Comparison of ENCODE assay signal across 19 cellular contexts in the genomic region with DNA sequence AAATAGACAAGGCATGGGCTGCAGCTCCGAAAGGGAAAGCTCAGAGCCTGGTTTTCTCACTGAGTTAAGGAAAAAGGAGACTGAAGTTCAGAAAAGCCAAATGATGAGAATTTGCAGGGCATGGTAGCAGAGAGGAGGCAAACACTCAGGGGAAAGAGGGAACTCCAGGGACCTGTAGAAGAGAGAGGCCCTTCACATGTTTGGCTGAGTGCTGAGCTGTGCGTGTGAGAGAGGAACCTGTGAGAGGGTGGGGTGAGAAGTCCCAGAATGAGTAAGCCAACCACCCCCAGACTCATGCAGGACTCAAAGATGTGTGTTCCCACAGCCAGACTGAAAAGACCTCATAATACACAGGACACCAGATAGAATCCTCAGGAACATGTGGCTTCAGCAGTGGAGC. TPM values are rescaled to one million over a fixed set of nuclear protein-coding genes. Genes with fewer than 3 reads are reported as not detected.
DNase-seq lines count a peak whose midpoint lies in the region; ATAC-seq lines count a peak whose summit lies in the region.
"Had no signal": no experiment of that assay in that cellular context is flagged by ENCODE, and none has a peak within 500 bp of the region (broad histone marks: within the 10 kb centered on the region; RNA-seq: fewer than 3 reads in every experiment).

No MANE protein-coding gene starts in this region.

- peak overlapping the region; percentile 34 for H2BK120ac ChIP-seq in mesenchymal stem cell (ENCODE audit: low read depth, low read length)

- H2BK5ac ChIP-seq in mesenchymal stem cell (ENCODE audit: low read depth, low read length, poor library complexity, severe bottlenecking), result no peak overlapping the region

- H3K4me2 ChIP-seq in mesenchymal stem cell (ENCODE audit: low read length, poor library complexity, severe bottlenecking), result no peak overlapping the region

- H3K4me3 ChIP-seq in mesenchymal stem cell (ENCODE audit: insufficient read depth in 1 of 2, low read depth in 1 of 2, low read length in 2 of 2), result no peak overlapping the region
- H3K4me3 ChIP-seq: mucosa of descending colon had no signal

- no peak overlapping the region for H3K27ac Mint-ChIP-seq in activated T-cell treated with anti-CD3 and anti-CD28 coated beads, Interleukin-2, amount 50 U/mL, for 72 hours
- H3K27ac Mint-ChIP-seq in activated CD8-positive, alpha-beta memory T cell treated with anti-CD3 and anti-CD28 coated beads, Interleukin-2, amount 10 ng/mL, durations not matched to agents 7 days and 5 days, result no peak overlapping the region
- H3K27ac Mint-ChIP-seq: stimulated activated memory B cell treated with anti-CD40 and anti-IgM and Interleukin-4, amounts not matched to agents 10 μg/mL and 1 μg/mL and 100 μg/mL, for 72 hours; type B pancreatic cell had no signal

- H2BK15ac ChIP-seq in mesenchymal stem cell (ENCODE audit: low read depth, poor library complexity, severe bottlenecking), result no peak overlapping the region

- no peak overlapping the region for H3K18ac ChIP-seq in mesenchymal stem cell (ENCODE audit: low read depth in 1 of 2, low read length in 2 of 2)

- CTCF ChIA-PET in activated CD8-positive, alpha-beta memory T cell treated with anti-CD3 and anti-CD28 coated beads, Interleukin-2, amount 10 ng/mL, durations not matched to agents 7 days and 5 days (lab: Charles Lee), result no interaction called here

- no peak overlapping the region for H3K14ac ChIP-seq in mesenchymal stem cell (ENCODE audit: low read length in 2 of 2)

- no peak overlapping the region for H4K8ac ChIP-seq in mesenchymal stem cell (ENCODE audit: low read length)

- H3K4me1 ChIP-seq in mesenchymal stem cell (ENCODE audit: control insufficient read depth, insufficient read depth, low read depth, low read length), result peaks cover 15% of the 10 kb centered on the region

- 100% methylated on average over 2 of the region's 2 CpGs for WGBS in mesenchymal stem cell

- H3K9ac ChIP-seq in mesenchymal stem cell (ENCODE audit: low read length), result no peak overlapping the region

- DNase-seq in activated T-cell treated with anti-CD3 and anti-CD28 coated beads, Interleukin-2, amount 50 U/mL, for 72 hours, result peak; percentile 29 to 38
- DNase-seq in activated T-cell treated with anti-CD3 and anti-CD28 coated beads, Interleukin-2, amount 50 U/mL, for 1 hour, result no peak
- DNase-seq in mesenchymal stem cell, result no peak
- DNase-seq in activated CD8-positive, alpha-beta memory T cell treated with anti-CD3 and anti-CD28 coated beads, Interleukin-2, amount 10 ng/mL, durations not matched to agents 7 days and 5 days, result no peak
- no peak for DNase-seq in epidermal melanocyte (ENCODE audit: insufficient read length, low spot score)
- DNase-seq in AG20443 (ENCODE audit: low spot score), result no peak
- DNase-seq: ACHN; activated CD8-positive, alpha-beta memory T cell treated with anti-CD3 and anti-CD28 coated beads, Interleukin-2, amount 50 U/mL, for 4 hours; amniotic stem cell; GOT3; left colon; mucosa of descending colon; NCI-H2107; right cardiac atrium had no signal

- no peak overlapping the region for H3K4ac ChIP-seq in mesenchymal stem cell (ENCODE audit: low read depth in 1 of 2, low read length in 2 of 2)

- peak; percentile 20 to 21 for ATAC-seq in activated T-cell treated with anti-CD3 and anti-CD28 coated beads, Interleukin-2, amount 50 U/mL, for 72 hours (replicated peaks in 1 of 2)
- ATAC-seq in GM18858 (IDR thresholded peaks at IDR 0.05; ENCODE audit: unreplicated experiment) (peak; percentile 39), HG03064 (IDR thresholded peaks at IDR 0.05; ENCODE audit: low read depth, unreplicated experiment) (peak; percentile 48)
- ATAC-seq in activated CD8-positive, alpha-beta memory T cell treated with anti-CD3 and anti-CD28 coated beads, Interleukin-2, amount 10 ng/mL, durations not matched to agents 7 days and 5 days, result no peak
- ATAC-seq: left colon; mucosa of descending colon; right cardiac atrium; stimulated activated memory B cell treated with anti-CD40 and anti-IgM and Interleukin-4, amounts not matched to agents 10 μg/mL and 1 μg/mL and 100 μg/mL, for 72 hours had no signal

- no peak overlapping the region for H3K23ac ChIP-seq in mesenchymal stem cell (ENCODE audit: low read length in 2 of 2)

- peaks cover 1 to 2% of the 10 kb centered on the region in 2 donors for H3K9me3 Mint-ChIP-seq in activated T-cell treated with anti-CD3 and anti-CD28 coated beads, Interleukin-2, amount 50 U/mL, for 72 hours
- H3K9me3 Mint-ChIP-seq in activated CD8-positive, alpha-beta memory T cell treated with anti-CD3 and anti-CD28 coated beads, Interleukin-2, amount 10 ng/mL, durations not matched to agents 7 days and 5 days (ENCODE audit: low read depth), result peaks cover 7% of the 10 kb centered on the region
- H3K9me3 Mint-ChIP-seq: stimulated activated memory B cell treated with anti-CD40 and anti-IgM and Interleukin-4, amounts not matched to agents 10 μg/mL and 1 μg/mL and 100 μg/mL, for 72 hours; type B pancreatic cell had no signal

- peaks cover 10% of the 10 kb centered on the region for H3K79me1 ChIP-seq in mesenchymal stem cell (replicated peaks; ENCODE audit: low read length, poor library complexity, severe bottlenecking)

- H2BK12ac ChIP-seq in mesenchymal stem cell (ENCODE audit: low read length in 2 of 2), result no peak overlapping the region

- H2AFZ ChIP-seq in mesenchymal stem cell (ENCODE audit: low read depth, low read length), result no peak overlapping the region

- H3K4me3 Mint-ChIP-seq in activated T-cell treated with anti-CD3 and anti-CD28 coated beads, Interleukin-2, amount 50 U/mL, for 72 hours, result peak overlapping the region in 1 of 2 donors; percentile 7
- no peak overlapping the region for H3K4me3 Mint-ChIP-seq in activated CD8-positive, alpha-beta memory T cell treated with anti-CD3 and anti-CD28 coated beads, Interleukin-2, amount 10 ng/mL, durations not matched to agents 7 days and 5 days
- H3K4me3 Mint-ChIP-seq: stimulated activated memory B cell treated with anti-CD40 and anti-IgM and Interleukin-4, amounts not matched to agents 10 μg/mL and 1 μg/mL and 100 μg/mL, for 72 hours; type B pancreatic cell had no signal

- H3K27me3 Mint-ChIP-seq in activated T-cell treated with anti-CD3 and anti-CD28 coated beads, Interleukin-2, amount 50 U/mL, for 72 hours (ENCODE audit: low read depth), result peaks cover 7% of the 10 kb centered on the region
- no peaks in the 10 kb centered on the region for H3K27me3 Mint-ChIP-seq in activated CD8-positive, alpha-beta memory T cell treated with anti-CD3 and anti-CD28 coated beads, Interleukin-2, amount 10 ng/mL, durations not matched to agents 7 days and 5 days
- H3K27me3 Mint-ChIP-seq: stimulated activated memory B cell treated with anti-CD40 and anti-IgM and Interleukin-4, amounts not matched to agents 10 μg/mL and 1 μg/mL and 100 μg/mL, for 72 hours had no signal

- peaks cover 0 to 4% of the 10 kb centered on the region in 2 donors for H3K36me3 Mint-ChIP-seq in activated T-cell treated with anti-CD3 and anti-CD28 coated beads, Interleukin-2, amount 50 U/mL, for 72 hours (ENCODE audit: insufficient read depth in 2 of 2)
- peaks cover 8% of the 10 kb centered on the region for H3K36me3 Mint-ChIP-seq in activated CD8-positive, alpha-beta memory T cell treated with anti-CD3 and anti-CD28 coated beads, Interleukin-2, amount 10 ng/mL, durations not matched to agents 7 days and 5 days
- H3K36me3 Mint-ChIP-seq: stimulated activated memory B cell treated with anti-CD40 and anti-IgM and Interleukin-4, amounts not matched to agents 10 μg/mL and 1 μg/mL and 100 μg/mL, for 72 hours; type B pancreatic cell had no signal

- H3K4me1 Mint-ChIP-seq in activated T-cell treated with anti-CD3 and anti-CD28 coated beads, Interleukin-2, amount 50 U/mL, for 72 hours (ENCODE audit: low read depth), result peaks cover 30% of the 10 kb centered on the region
- peaks cover 26% of the 10 kb centered on the region for H3K4me1 Mint-ChIP-seq in activated CD8-positive, alpha-beta memory T cell treated with anti-CD3 and anti-CD28 coated beads, Interleukin-2, amount 10 ng/mL, durations not matched to agents 7 days and 5 days

- H3K27ac ChIP-seq in mesenchymal stem cell (ENCODE audit: low read length, poor library complexity, severe bottlenecking), result no peak overlapping the region
- H3K27ac ChIP-seq: RWPE1 had no signal

- no peaks in the 10 kb centered on the region for H3K27me3 ChIP-seq in mesenchymal stem cell (ENCODE audit: control insufficient read depth in 1 of 2, insufficient read depth in 1 of 2, low read length in 2 of 2)

- no peaks in the 10 kb centered on the region for H3K36me3 ChIP-seq in mesenchymal stem cell (ENCODE audit: control insufficient read depth in 1 of 2, insufficient read depth in 2 of 2, low read depth in 1 of 2, low read length in 2 of 2)

- no peaks in the 10 kb centered on the region for H3K9me3 ChIP-seq in mesenchymal stem cell (ENCODE audit: control insufficient read depth, low read length)
- H3K9me3 ChIP-seq: mucosa of descending colon had no signal

- H4K91ac ChIP-seq in mesenchymal stem cell (ENCODE audit: low read length), result no peak overlapping the region

- H2AK5ac ChIP-seq in mesenchymal stem cell (ENCODE audit: low read length, severe bottlenecking), result no peak overlapping the region

RNA-seq across cellular contexts. Expression of a gene that starts 2.8 kb away (rescaled TPM):
- 10 to 100 TPM; 15.7 to 16.7 TPM for total RNA-seq in activated T-cell treated with anti-CD3 and anti-CD28 coated beads, Interleukin-2, amount 50 U/mL, for 72 hours
- polyA plus RNA-seq in mesenchymal stem cell (2013, experiment 1 of 2), result 5.0 TPM
- 4.7 TPM for polyA plus RNA-seq in mesenchymal stem cell (2013, experiment 2 of 2)
- total RNA-seq in activated CD8-positive, alpha-beta memory T cell treated with anti-CD3 and anti-CD28 coated beads, Interleukin-2, amount 10 ng/mL, durations not matched to agents 7 days and 5 days, result 10 to 100 TPM; 11.3 to 13.1 TPM

RNA-seq across cellular contexts. Expression of a gene that starts 38.5 kb away (rescaled TPM):
- total RNA-seq in activated T-cell treated with anti-CD3 and anti-CD28 coated beads, Interleukin-2, amount 50 U/mL, for 72 hours, result 1 to 10 TPM; 5.0 to 5.5 TPM
- polyA plus RNA-seq in mesenchymal stem cell (2013, experiment 1 of 2), result 7.2 TPM
- polyA plus RNA-seq in mesenchymal stem cell (2013, experiment 2 of 2), result 7.1 TPM
- total RNA-seq in activated CD8-positive, alpha-beta memory T cell treated with anti-CD3 and anti-CD28 coated beads, Interleukin-2, amount 10 ng/mL, durations not matched to agents 7 days and 5 days, result 1 to 10 TPM; 5.4 to 6.4 TPM

Comparison
In these comparisons a context has a peak if more than half of its experiments do, and no peak if none do; other contexts are left out.
1. DNase-seq: peak in activated T-cell treated with anti-CD3 and anti-CD28 coated beads, Interleukin-2, amount 50 U/mL, for 72 hours (2 of 2); none in activated T-cell treated with anti-CD3 and anti-CD28 coated beads, Interleukin-2, amount 50 U/mL, for 1 hour (single experiment), mesenchymal stem cell (single experiment), activated CD8-positive, alpha-beta memory T cell treated with anti-CD3 and anti-CD28 coated beads, Interleukin-2, amount 10 ng/mL, durations not matched to agents 7 days and 5 days (single experiment), epidermal melanocyte (single experiment) and AG20443 (single experiment).